ENCODE assay signal across 9 cellular contexts in genomic region chr19:13784731-13785452, GRCh38. TPM values are rescaled to one million over a fixed set of nuclear protein-coding genes. Genes with fewer than 3 reads are reported as not detected.
DNase-seq lines count a peak whose midpoint lies in the region; ATAC-seq, FAIRE-seq and TF ChIP-seq lines count a peak whose summit lies in the region.
"Had no signal": no experiment of that assay in that cellular context is flagged by ENCODE, and none has a peak within 500 bp of the region (broad histone marks: within the 10 kb centered on the region; RNA-seq: fewer than 3 reads in every experiment).

No MANE protein-coding gene starts in this region.

- WGBS in lower leg skin, 2 donors: 19% methylated on average over 17 of the region's 17 CpGs

- H3K4me3 ChIP-seq in colonic mucosa (no peak overlapping the region), lower leg skin (ENCODE audit: low read depth, poor library complexity, severe bottlenecking) (no peak overlapping the region)

- no peaks in the 10 kb centered on the region for H3K9me3 ChIP-seq in colonic mucosa

- no peaks in the 10 kb centered on the region for H3K36me3 ChIP-seq in colonic mucosa

- FAIRE-seq in GM12891 (lab: Jason Lieb, UNC): no peak

- peak; percentile 68 for TF ChIP-seq CTCF in colonic mucosa (IDR thresholded peaks at IDR 0.05)
- no peak for TF ChIP-seq CTCF in lower leg skin (IDR thresholded peaks at IDR 0.05)

- no peak overlapping the region for H3K9ac ChIP-seq in colonic mucosa (ENCODE audit: low read depth in 2 of 2, low read length in 2 of 2)

- H3K4me1 ChIP-seq in colonic mucosa: no peaks in the 10 kb centered on the region

- intact Hi-C loops in colonic mucosa (cut with DNase I) (loop anchor here (2.0 kb wide), 1 partner anchor 78 kb away; no protein-coding TSS in a partner anchor), lower leg skin (cut with DNase I; ENCODE audit: low total_unique reads) (loop anchor here (2.0 kb wide), 1 partner anchor 78 kb away; no protein-coding TSS in a partner anchor)

- DNase-seq in GM03348 (ENCODE audit: low spot score) (peak; percentile 86), NCI-H146 (lab: John Stamatoyannopoulos, UW) (peak; percentile 61), colonic mucosa (peak; percentile 78), lower leg skin (ENCODE audit: low spot score in 2 of 2) (peak; percentile 53 to 95), GM12891 (ENCODE audit: insufficient read length, low spot score) (no peak)
- peak; percentile 77 for DNase-seq in activated CD4-positive, alpha-beta T cell treated with anti-CD3 and anti-CD28 coated beads for 48 hours
- peak; percentile 59 for DNase-seq in stimulated activated CD8-positive, alpha-beta memory T cell treated with anti-CD3 and anti-CD28 coated beads, Interleukin-12 subunit alpha, Interleukin-12 subunit beta, amount 100 ng/mL, for 1 hour (ENCODE audit: low read depth)

- no peak overlapping the region for H3K27ac ChIP-seq in colonic mucosa
- H3K27ac ChIP-seq: epithelial cell of prostate had no signal

- TF ChIP-seq POLR2A in lower leg skin (IDR thresholded peaks at IDR 0.05) (no peak), GM12891 (IDR thresholded peaks at IDR 0.05; ENCODE audit: low read depth, low read length) (no peak)

- ATAC-seq in HG02852 (IDR thresholded peaks at IDR 0.05; ENCODE audit: unreplicated experiment): no peak

- H3K27me3 ChIP-seq in colonic mucosa: no peaks in the 10 kb centered on the region

TF ChIP-seq in GM12891, 5 proteins besides CTCF, POLR2A, EP300 and RAD21:
- TF ChIP-seq POU2F2 (IDR thresholded peaks at IDR 0.05; ENCODE audit: low read depth, low read length) (no peak), SPI1 (IDR thresholded peaks at IDR 0.05; ENCODE audit: low read depth, low read length) (no peak), POLR2AphosphoS5 (IDR thresholded peaks at IDR 0.05; ENCODE audit: low read depth, low read length) (no peak), TAF1 (IDR thresholded peaks at IDR 0.05; ENCODE audit: low read depth, low read length) (no peak), PAX5 (IDR thresholded peaks at IDR 0.05; ENCODE audit: insufficient read depth, low read length, severe bottlenecking) (no peak)

RNA-seq across cellular contexts. Expression of gene ZSWIM4, which starts 10.4 kb away (rescaled TPM):
- 1 to 10 TPM; 2.9 to 4.3 TPM for total RNA-seq in colonic mucosa
- 10 to 100 TPM; 22.3 to 29.9 (median 23.3) TPM for total RNA-seq in lower leg skin
- polyA plus RNA-seq in GM12891 (2012; ENCODE audit: low read depth, missing spikeins): 4.1 TPM

RNA-seq across cellular contexts. Expression of gene C19orf53, which starts 10.6 kb away (rescaled TPM):
- 10 to 100 TPM; 48.5 to 82.6 TPM for total RNA-seq in colonic mucosa
- 100 to 1,000 TPM; 113 to 200 (median 145) TPM for total RNA-seq in lower leg skin
- 228 TPM for polyA plus RNA-seq in GM12891 (2012; ENCODE audit: low read depth, missing spikeins)

RNA-seq across cellular contexts. Expression of gene MRI1, which starts 20.6 kb away (rescaled TPM):
- total RNA-seq in colonic mucosa (10 to 100 TPM; 19.5 to 26.7 TPM), lower leg skin (100 to 1,000 TPM in 2 of 4 donors, 10 to 100 TPM in 2; 72.8 to 133 (median 92.1) TPM)
- polyA plus RNA-seq in GM12891 (2012; ENCODE audit: low read depth, missing spikeins): 21.0 TPM

Comparison
In these comparisons a context has a peak if more than half of its experiments do, and no peak if none do; other contexts are left out.
1. RNA of gene ZSWIM4, which starts 10.4 kb away (total RNA-seq): 22.3 to 29.9 TPM in lower leg skin; 2.9 to 4.3 TPM in colonic mucosa; every median in the first group is over 4 times any median in the second.